Comparison of ENCODE assay signal across 13 cellular contexts in genomic region chr12:116121453-116121871, GRCh38.
A peak's percentile ranks its signal among the peaks of the same experiment; 100 is the strongest.
DNase-seq lines count a peak whose midpoint lies in the region; ATAC-seq, FAIRE-seq and TF ChIP-seq lines count a peak whose summit lies in the region.
"Had no signal": no experiment of that assay in that cellular context is flagged by ENCODE, and none has a peak within 500 bp of the region (broad histone marks: within the 10 kb centered on the region; RNA-seq: fewer than 3 reads in every experiment).

No MANE protein-coding gene starts in this region.

- peaks cover 16% of the 10 kb centered on the region for H3K4me1 ChIP-seq in astrocyte (ENCODE audit: insufficient read depth, low read length)

- H3K27me3 Mint-ChIP-seq in CD14-positive monocyte (ENCODE audit: low read depth in 3 of 3) (no peaks in the 10 kb centered on the region), HFFc6 (ENCODE audit: insufficient read depth) (no peaks in the 10 kb centered on the region), astrocyte (ENCODE audit: low read depth, unreplicated experiment) (no peaks in the 10 kb centered on the region), memory B cell (no peaks in the 10 kb centered on the region)
- H3K27me3 Mint-ChIP-seq: dendritic cell treated with granulocyte-macrophage colony-stimulating factor and Interleukin-4, amounts not matched to agents 40 ng/mL and 50 ng/mL, for 4 days had no signal

- DNase-seq in CD14-positive monocyte (ENCODE audit: low spot score): no peak
- DNase-seq in HFFc6: no peak
- DNase-seq in astrocyte (ENCODE audit: low read depth): peak; percentile 37
- no peak for DNase-seq in memory B cell (ENCODE audit: low spot score in 2 of 2)
- DNase-seq in effector CD8-positive, alpha-beta T cell (lab: John Stamatoyannopoulos, UW): no peak
- DNase-seq in NCI-H82 treated with DMSO at 0.1 percent for 48 hours (lab: John Stamatoyannopoulos, UW; ENCODE audit: unreplicated experiment): no peak
- DNase-seq in anterior cingulate cortex (lab: John Stamatoyannopoulos, UW): no peak
- DNase-seq in GM12892 (ENCODE audit: insufficient read length): no peak
- DNase-seq: lower lobe of right lung; NCI-H2029 treated with DMSO at 0.1 percent for 48 hours; stimulated activated CD4-positive, alpha-beta T cell treated with anti-CD3 and anti-CD28 coated beads, Interleukin-1b, Interleukin-23, amount 100 ng/mL, for 48 hours had no signal

- H3K36me3 Mint-ChIP-seq in CD14-positive monocyte (no peaks in the 10 kb centered on the region), HFFc6 (ENCODE audit: low read depth) (no peaks in the 10 kb centered on the region), astrocyte (ENCODE audit: low read depth, unreplicated experiment) (no peaks in the 10 kb centered on the region), memory B cell (no peaks in the 10 kb centered on the region)

- H3K36me3 ChIP-seq in astrocyte (ENCODE audit: insufficient read depth, low read length): no peaks in the 10 kb centered on the region
- H3K36me3 ChIP-seq: lower lobe of right lung had no signal

- no peaks in the 10 kb centered on the region for H3K27me3 ChIP-seq in astrocyte (ENCODE audit: insufficient read depth, low read length)

- intact Hi-C loops in CD14-positive monocyte (cut with micrococcal nuclease): no loop called here

- H3K4me3 Mint-ChIP-seq in CD14-positive monocyte (no peak overlapping the region), HFFc6 (peak overlapping the region; percentile 43), astrocyte (ENCODE audit: unreplicated experiment) (peak overlapping the region; percentile 25), memory B cell (no peak overlapping the region)
- H3K4me3 Mint-ChIP-seq: dendritic cell treated with granulocyte-macrophage colony-stimulating factor and Interleukin-4, amounts not matched to agents 40 ng/mL and 50 ng/mL, for 4 days had no signal

- no peak overlapping the region for H3K4me3 ChIP-seq in astrocyte (ENCODE audit: insufficient read depth, low read depth, low read length)
- H3K4me3 ChIP-seq: lower lobe of right lung had no signal

- no peak overlapping the region for H2AFZ ChIP-seq in astrocyte (ENCODE audit: low read depth, low read length)

- peak; percentile 63 for FAIRE-seq in astrocyte (lab: Jason Lieb, UNC)
- FAIRE-seq in GM12892 (lab: Jason Lieb, UNC): no peak
- FAIRE-seq: urothelium cell line had no signal

- H3K27ac ChIP-seq in astrocyte (ENCODE audit: low read depth, low read length): no peak overlapping the region
- H3K27ac ChIP-seq: lower lobe of right lung had no signal

- peaks cover 79% of the 10 kb centered on the region for H4K20me1 ChIP-seq in astrocyte (ENCODE audit: insufficient read depth, low read length)

- no peaks in the 10 kb centered on the region for H3K9me3 ChIP-seq in astrocyte (ENCODE audit: insufficient read depth, low read depth, low read length)
- H3K9me3 ChIP-seq: lower lobe of right lung had no signal

- H3K4me1 Mint-ChIP-seq in CD14-positive monocyte: peaks cover 53% of the 10 kb centered on the region
- peaks cover 82% of the 10 kb centered on the region for H3K4me1 Mint-ChIP-seq in HFFc6 (ENCODE audit: low read depth)
- H3K4me1 Mint-ChIP-seq in astrocyte (ENCODE audit: low read depth, unreplicated experiment): peaks cover 68% of the 10 kb centered on the region
- H3K4me1 Mint-ChIP-seq in memory B cell: peaks cover 34% of the 10 kb centered on the region

- H3K27ac Mint-ChIP-seq in CD14-positive monocyte (peak overlapping the region in 6 of 7 donors; percentile 9 to 73 (median 50)), HFFc6 (peak overlapping the region; percentile 56), astrocyte (ENCODE audit: unreplicated experiment) (peak overlapping the region; percentile 72), memory B cell (peak overlapping the region; percentile 67)
- H3K27ac Mint-ChIP-seq: dendritic cell treated with granulocyte-macrophage colony-stimulating factor and Interleukin-4, amounts not matched to agents 40 ng/mL and 50 ng/mL, for 4 days had no signal

- TF ChIP-seq CTCF in CD14-positive monocyte (IDR thresholded peaks at IDR 0.05): no peak
- no peak for TF ChIP-seq CTCF in HFFc6 (IDR thresholded peaks at IDR 0.05)
- no peak for TF ChIP-seq CTCF in astrocyte (IDR thresholded peaks at IDR 0.05; ENCODE audit: insufficient read depth, low read depth, low read length)

- peaks cover 99% of the 10 kb centered on the region for H3K79me2 ChIP-seq in astrocyte (ENCODE audit: insufficient read depth, low read length)

- H3K4me2 ChIP-seq in astrocyte (ENCODE audit: low read length): peak overlapping the region; percentile 48

- ATAC-seq in memory B cell (ENCODE audit: low read depth): no peak

- TF ChIP-seq POLR2A in GM12892 (IDR thresholded peaks at IDR 0.05; ENCODE audit: low read depth, low read length): no peak

- H3K9me3 Mint-ChIP-seq in CD14-positive monocyte (no peaks in the 10 kb centered on the region), HFFc6 (no peaks in the 10 kb centered on the region), astrocyte (ENCODE audit: unreplicated experiment) (no peaks in the 10 kb centered on the region), memory B cell (no peaks in the 10 kb centered on the region)
- H3K9me3 Mint-ChIP-seq: dendritic cell treated with granulocyte-macrophage colony-stimulating factor and Interleukin-4, amounts not matched to agents 40 ng/mL and 50 ng/mL, for 4 days had no signal

- H3K9ac ChIP-seq in astrocyte (ENCODE audit: low read length): no peak overlapping the region

Comparison
In these comparisons a context has a peak if more than half of its experiments do, and no peak if none do; other contexts are left out.
1. H3K4me3 Mint-ChIP-seq: peak in HFFc6 (single experiment) and astrocyte (single experiment); none in CD14-positive monocyte (0 of 2) and memory B cell (single experiment).
2. Peak in every context shown above with its lines, with median percentiles within 50 percentile points of each other: H3K27ac Mint-ChIP-seq.